In the genomic region with DNA sequence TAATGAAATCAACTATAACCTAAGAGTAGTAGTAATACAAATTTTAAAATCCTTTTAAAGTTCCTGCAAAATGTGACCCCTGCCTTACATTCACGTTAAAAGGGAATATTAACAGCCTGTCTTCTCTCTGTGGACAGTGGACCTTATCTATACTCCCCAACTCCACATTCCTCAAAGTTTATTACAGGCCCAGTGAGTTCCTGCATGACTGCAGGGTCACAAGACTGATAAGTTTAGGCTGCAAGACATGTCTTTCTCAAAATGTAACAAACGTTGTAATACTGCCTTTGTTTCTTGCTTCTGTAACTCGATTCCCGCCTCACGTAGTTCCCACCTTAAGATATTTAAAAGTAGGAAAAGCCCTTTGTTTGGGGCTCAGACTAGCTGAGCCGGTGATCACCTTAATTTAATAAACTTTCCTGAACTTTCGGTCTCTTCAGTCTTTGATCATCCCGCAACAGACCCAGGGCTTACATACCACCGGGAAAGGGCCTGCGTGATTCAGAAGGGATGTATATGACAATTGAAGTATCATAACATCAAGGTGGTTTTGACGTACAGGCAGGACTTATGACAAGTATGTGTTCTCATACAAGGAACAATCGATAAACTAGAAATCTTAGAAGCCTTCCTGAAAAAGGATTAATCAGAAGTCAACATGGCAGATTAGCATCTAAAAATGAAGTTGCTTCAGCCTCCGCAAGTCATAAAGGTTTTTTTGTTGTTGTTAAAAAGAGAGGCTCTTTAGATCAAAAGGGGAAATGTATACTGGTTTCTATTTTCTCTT, we compare ENCODE assay signal across 38 cellular contexts. TPM values are rescaled to one million over a fixed set of nuclear protein-coding genes. Genes with fewer than 3 reads are reported as not detected.
"Had no signal": no experiment of that assay in that cellular context is flagged by ENCODE, and none has a peak within 500 bp of the region (broad histone marks: within the 10 kb centered on the region; RNA-seq: fewer than 3 reads in every experiment).

No MANE protein-coding gene starts in this region.

- H3K27ac Mint-ChIP-seq: immature natural killer cell; T-cell; T-helper 2 cell treated with Interferon-gamma antibody and Interleukin-4, amounts not matched to agents 5 μg/mL and 100 μg/mL, for 36 hours had no signal

- H3K4me3 ChIP-seq: coronary artery, dorsolateral prefrontal cortex, gastroesophageal sphincter, pancreas, prostate gland, sigmoid colon, testis, transverse colon had no signal

- H3K36me3 Mint-ChIP-seq: immature natural killer cell; naive thymus-derived CD8-positive, alpha-beta T cell; T-cell had no signal

- H3K27me3 Mint-ChIP-seq: naive thymus-derived CD8-positive, alpha-beta T cell; T-cell had no signal

- DNase-seq: activated CD4-positive, alpha-beta T cell treated with anti-CD3 and anti-CD28 coated beads for 48 hours; activated CD4-positive, alpha-beta T cell treated with anti-CD3 and anti-CD28 coated beads, Interleukin-2, amount 50 U/mL, for 48 hours; activated CD8-positive, alpha-beta memory T cell treated with anti-CD3 and anti-CD28 coated beads for 24 hours; activated gamma-delta T cell; activated naive CD4-positive, alpha-beta T cell treated with anti-CD3 and anti-CD28 coated beads, Interleukin-2, amount 50 U/mL, for 16 hours; activated T-cell treated with anti-CD3 and anti-CD28 coated beads, Interleukin-2, amount 50 U/mL, for 1 hour; amniotic stem cell; brain microvascular endothelial cell; dorsolateral prefrontal cortex; effector memory CD4-positive, alpha-beta T cell; erythroblast; hippocampal formation; immature natural killer cell; kidney; left colon; mammary epithelial cell; midbrain; naive thymus-derived CD8-positive, alpha-beta T cell; nucleus accumbens; pancreas; retina; sigmoid colon; small intestine; stimulated activated CD4-positive, alpha-beta T cell treated with anti-CD3 and anti-CD28 coated beads, Interleukin-4, amount 100 ng/mL, for 24 hours; stimulated activated naive CD4-positive, alpha-beta T cell treated with Interleukin-2 at 50 U/mL for 16 hours; T-cell; testis; transverse colon had no signal

- H3K4me3 Mint-ChIP-seq: immature natural killer cell; naive thymus-derived CD8-positive, alpha-beta T cell; neural crest cell; T-cell; T-helper 2 cell treated with Interferon-gamma antibody and Interleukin-4, amounts not matched to agents 5 μg/mL and 100 μg/mL, for 36 hours had no signal

- H3K9me3 ChIP-seq: gastroesophageal sphincter, pancreas, prostate gland, sigmoid colon, testis, transverse colon had no signal

- H3K27ac ChIP-seq: brain microvascular endothelial cell, coronary artery, dorsolateral prefrontal cortex, gastroesophageal sphincter, pancreas, prostate gland, sigmoid colon, testis, transverse colon had no signal

- H3K36me3 ChIP-seq: brain microvascular endothelial cell, gastroesophageal sphincter, pancreas, prostate gland, sigmoid colon, transverse colon had no signal

- H3K9me3 Mint-ChIP-seq: immature natural killer cell, T-cell had no signal

- H3K27me3 ChIP-seq: brain microvascular endothelial cell, dorsolateral prefrontal cortex, gastroesophageal sphincter, pancreas, sigmoid colon, testis, transverse colon had no signal

- H3K4me1 ChIP-seq: gastroesophageal sphincter, pancreas, prostate gland, sigmoid colon, transverse colon had no signal

- H3K4me1 Mint-ChIP-seq: neural crest cell had no signal

- ATAC-seq: gastroesophageal sphincter; left colon; naive thymus-derived CD8-positive, alpha-beta T cell; pancreas; T-cell had no signal

RNA-seq across cellular contexts. Expression of a gene that starts 3.0 kb away (rescaled TPM):
- total RNA-seq: astrocyte; cerebellum; dorsolateral prefrontal cortex; fibroblast of lung; fibroblast of villous mesenchyme; gastroesophageal sphincter; kidney; left colon; mammary epithelial cell; naive thymus-derived CD8-positive, alpha-beta T cell; neural crest cell; prostate gland; sigmoid colon; T-cell; testis had no signal
- polyA plus RNA-seq: fibroblast of lung; immature natural killer cell; liver; mammary epithelial cell; naive thymus-derived CD8-positive, alpha-beta T cell; pancreas had no signal
